In genomic region chr16:11796227-11797165, GRCh38 we compare ENCODE assay signal across 8 cellular contexts. TPM values are rescaled to one million over a fixed set of nuclear protein-coding genes. Genes with fewer than 3 reads are reported as not detected.
A peak's percentile ranks its signal among the peaks of the same experiment; 100 is the strongest.
DNase-seq lines count a peak whose midpoint lies in the region; ATAC-seq and TF ChIP-seq lines count a peak whose summit lies in the region.

No MANE protein-coding gene starts in this region.

- peaks cover 71% of the 10 kb centered on the region for H3K4me1 Mint-ChIP-seq in activated CD4-positive, alpha-beta memory T cell treated with anti-CD3 and anti-CD28 coated beads, Interleukin-2, amount 10 ng/mL, durations not matched to agents 7 days and 5 days
- peaks cover 67% of the 10 kb centered on the region for H3K4me1 Mint-ChIP-seq in mesothelial cell of epicardium

- no peaks in the 10 kb centered on the region for H3K9me3 ChIP-seq in subcutaneous abdominal adipose tissue (ENCODE audit: control insufficient read depth in 5 of 5, low read length in 5 of 5)

- peak overlapping the region; percentile 98 for H3K27ac ChIP-seq in subcutaneous abdominal adipose tissue (ENCODE audit: low read depth, low read length)

- TF ChIP-seq CTCF in epithelial cell of esophagus (IDR thresholded peaks at IDR 0.05; ENCODE audit: insufficient read depth, low read depth, low read length, missing control alignments) (no peak), mesothelial cell of epicardium (IDR thresholded peaks at IDR 0.05; ENCODE audit: unreplicated experiment) (no peak)

- POLR2A ChIA-PET in activated CD4-positive, alpha-beta memory T cell treated with anti-CD3 and anti-CD28 coated beads, Interleukin-2, amount 10 ng/mL, durations not matched to agents 7 days and 5 days (lab: Charles Lee), result interaction anchor here (0.6 to 6.2 kb wide), 27 partner anchors 10 to 920 kb away, joined by 3 to 165 read pairs (median 5); partner anchors contain the start of genes CIITA, CLEC16A, GSPT1 and LITAF

- H3K27ac Mint-ChIP-seq in activated CD4-positive, alpha-beta memory T cell treated with anti-CD3 and anti-CD28 coated beads, Interleukin-2, amount 10 ng/mL, durations not matched to agents 7 days and 5 days, result peak overlapping the region; percentile 89
- peak overlapping the region; percentile 93 for H3K27ac Mint-ChIP-seq in mesothelial cell of epicardium

- H3K36me3 ChIP-seq in subcutaneous abdominal adipose tissue (ENCODE audit: control insufficient read depth in 5 of 5, insufficient read depth in 5 of 5, low read length in 5 of 5), result peaks cover 0 to 7% (median 3%) of the 10 kb centered on the region in 5 donors

- no peaks in the 10 kb centered on the region for H3K27me3 Mint-ChIP-seq in activated CD4-positive, alpha-beta memory T cell treated with anti-CD3 and anti-CD28 coated beads, Interleukin-2, amount 10 ng/mL, durations not matched to agents 7 days and 5 days
- no peaks in the 10 kb centered on the region for H3K27me3 Mint-ChIP-seq in mesothelial cell of epicardium (ENCODE audit: low read depth)

- H3K4me3 ChIP-seq in epithelial cell of esophagus (ENCODE audit: low read length), result peak overlapping the region; percentile 94
- H3K4me3 ChIP-seq in subcutaneous abdominal adipose tissue (ENCODE audit: low read depth in 1 of 5, low read length in 5 of 5), result peak overlapping the region; percentile 76 to 90 (median 83)

- H3K36me3 Mint-ChIP-seq in activated CD4-positive, alpha-beta memory T cell treated with anti-CD3 and anti-CD28 coated beads, Interleukin-2, amount 10 ng/mL, durations not matched to agents 7 days and 5 days (ENCODE audit: low read depth), result peaks cover 36% of the 10 kb centered on the region
- H3K36me3 Mint-ChIP-seq in mesothelial cell of epicardium, result no peaks in the 10 kb centered on the region

- no peaks in the 10 kb centered on the region for H3K9me3 Mint-ChIP-seq in activated CD4-positive, alpha-beta memory T cell treated with anti-CD3 and anti-CD28 coated beads, Interleukin-2, amount 10 ng/mL, durations not matched to agents 7 days and 5 days
- H3K9me3 Mint-ChIP-seq in mesothelial cell of epicardium, result no peaks in the 10 kb centered on the region

- no peaks in the 10 kb centered on the region for H3K27me3 ChIP-seq in subcutaneous abdominal adipose tissue (ENCODE audit: control insufficient read depth in 5 of 5, insufficient read depth in 4 of 5, low read length in 5 of 5)

- peak overlapping the region; percentile 82 for H3K4me3 Mint-ChIP-seq in activated CD4-positive, alpha-beta memory T cell treated with anti-CD3 and anti-CD28 coated beads, Interleukin-2, amount 10 ng/mL, durations not matched to agents 7 days and 5 days
- H3K4me3 Mint-ChIP-seq in mesothelial cell of epicardium, result peak overlapping the region; percentile 86

- peak; percentile 49 for DNase-seq in activated T-cell treated with anti-CD3 and anti-CD28 coated beads, Interleukin-2, amount 50 U/mL, for 1 hour
- DNase-seq in activated T-cell treated with anti-CD3 and anti-CD28 coated beads for 4 hours, result no peak
- DNase-seq in activated CD4-positive, alpha-beta memory T cell treated with anti-CD3 and anti-CD28 coated beads, Interleukin-2, amount 10 ng/mL, durations not matched to agents 7 days and 5 days, result peak; percentile 42
- DNase-seq in epithelial cell of esophagus (ENCODE audit: low read depth), result no peak
- peak in 1 of 2 experiments; percentile 40 for DNase-seq in mesothelial cell of epicardium (ENCODE audit: low spot score in 2 of 2, unreplicated experiment in 2 of 2)

- CTCF ChIA-PET in activated CD4-positive, alpha-beta memory T cell treated with anti-CD3 and anti-CD28 coated beads, Interleukin-2, amount 10 ng/mL, durations not matched to agents 7 days and 5 days (lab: Charles Lee), result interaction anchor here (0.7 to 4.6 kb wide), 24 partner anchors 11 to 833 kb away, joined by 3 to 52 read pairs (median 4); partner anchors contain the start of genes RSL1D1 and TXNDC11

- H3K4me1 ChIP-seq in subcutaneous abdominal adipose tissue (ENCODE audit: control insufficient read depth in 5 of 5, insufficient read depth in 5 of 5, low read length in 5 of 5), result peaks cover 0 to 69% (median 63%) of the 10 kb centered on the region in 5 donors

- peak overlapping the region; percentile 63 to 100 (median 99) for H3K9ac ChIP-seq in subcutaneous abdominal adipose tissue (ENCODE audit: low read length in 5 of 5)

- ATAC-seq in HG03460 (IDR thresholded peaks at IDR 0.05; ENCODE audit: unreplicated experiment) (peak; percentile 5), HG02610 (IDR thresholded peaks at IDR 0.05; ENCODE audit: unreplicated experiment) (no peak)

RNA-seq across cellular contexts. Expression of gene ZC3H7A, which starts 0.6 kb away (rescaled TPM):
- total RNA-seq in activated CD4-positive, alpha-beta memory T cell treated with anti-CD3 and anti-CD28 coated beads, Interleukin-2, amount 10 ng/mL, durations not matched to agents 7 days and 5 days, result 10 to 100 TPM; 68.9 to 70.9 TPM
- 57.6 to 70.7 TPM (median 66.7 TPM) in 3 replicates for total RNA-seq in mesothelial cell of epicardium

RNA-seq across cellular contexts. Expression of gene TXNDC11, which starts 53.8 kb away (rescaled TPM):
- 10 to 100 TPM; 45.3 to 46.6 TPM for total RNA-seq in activated CD4-positive, alpha-beta memory T cell treated with anti-CD3 and anti-CD28 coated beads, Interleukin-2, amount 10 ng/mL, durations not matched to agents 7 days and 5 days
- total RNA-seq in mesothelial cell of epicardium, result 27.5 to 30.5 TPM (median 27.8 TPM) in 3 replicates

RNA-seq across cellular contexts. Expression of gene RSL1D1, which starts 54.8 kb away (rescaled TPM):
- total RNA-seq in activated CD4-positive, alpha-beta memory T cell treated with anti-CD3 and anti-CD28 coated beads, Interleukin-2, amount 10 ng/mL, durations not matched to agents 7 days and 5 days, result 100 to 1,000 TPM; 146 to 157 TPM
- total RNA-seq in mesothelial cell of epicardium, result 176 to 177 TPM (median 177 TPM) in 3 replicates

Comparison
In these comparisons a context has a peak if more than half of its experiments do, and no peak if none do; other contexts are left out.
1. DNase-seq: peak in activated T-cell treated with anti-CD3 and anti-CD28 coated beads, Interleukin-2, amount 50 U/mL, for 1 hour (single experiment) and activated CD4-positive, alpha-beta memory T cell treated with anti-CD3 and anti-CD28 coated beads, Interleukin-2, amount 10 ng/mL, durations not matched to agents 7 days and 5 days (single experiment); none in activated T-cell treated with anti-CD3 and anti-CD28 coated beads for 4 hours (single experiment) and epithelial cell of esophagus (single experiment).